ENCODE assay signal across 1 cellular context in the genomic region with DNA sequence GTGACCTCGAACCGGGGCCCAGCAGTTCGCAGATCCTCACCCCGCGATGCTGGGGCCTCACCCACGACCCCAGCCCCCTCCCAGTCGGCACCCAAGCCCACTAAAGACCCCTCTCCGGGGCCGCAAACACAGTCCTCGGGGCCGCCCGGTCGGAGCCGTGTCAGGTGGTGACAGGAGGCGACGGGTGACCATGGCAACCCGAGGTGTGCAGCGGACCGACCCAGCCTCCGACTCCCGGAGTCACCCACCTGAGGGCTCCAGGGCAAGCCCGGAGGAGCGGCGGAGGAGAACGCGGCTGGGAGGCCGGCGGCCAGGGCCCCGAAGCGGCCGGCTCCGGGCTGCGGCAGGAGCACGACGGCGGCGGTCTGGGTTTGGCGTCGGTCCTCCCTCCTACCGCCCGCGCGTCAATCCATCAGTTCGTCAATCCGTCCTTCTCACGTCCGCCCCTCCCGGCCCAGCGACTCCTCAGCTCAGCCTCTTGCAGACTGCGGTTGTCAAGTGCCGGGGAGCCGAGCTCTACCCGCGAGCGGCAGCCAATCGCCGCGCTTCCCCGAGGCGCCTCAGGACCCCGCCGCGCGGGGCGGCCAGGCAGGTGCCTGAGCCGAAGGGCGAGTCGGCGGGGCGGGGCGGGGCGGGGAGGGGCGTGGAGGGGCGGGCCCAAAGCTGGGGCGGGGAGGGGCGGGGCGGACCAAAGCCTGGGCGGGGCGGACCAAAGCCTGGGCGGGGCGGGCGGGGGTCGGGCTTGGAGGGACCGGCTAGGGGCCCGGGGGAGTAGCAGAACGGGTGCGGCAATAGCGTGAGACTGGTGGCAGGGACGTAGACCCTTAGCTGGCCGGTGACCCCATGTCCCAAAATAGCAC.
TF ChIP-seq lines count a peak whose summit lies in the region.

A gene (minus strand): TSS at position 489 of the 860 bp plus-strand sequence. CDS start 18,590 bp downstream, outside the sequence.

TF ChIP-seq in HepG2, 621 proteins besides CTCF, POLR2A, EP300 and RAD21 (continued from another document):
- TF ChIP-seq, protein P1, sequence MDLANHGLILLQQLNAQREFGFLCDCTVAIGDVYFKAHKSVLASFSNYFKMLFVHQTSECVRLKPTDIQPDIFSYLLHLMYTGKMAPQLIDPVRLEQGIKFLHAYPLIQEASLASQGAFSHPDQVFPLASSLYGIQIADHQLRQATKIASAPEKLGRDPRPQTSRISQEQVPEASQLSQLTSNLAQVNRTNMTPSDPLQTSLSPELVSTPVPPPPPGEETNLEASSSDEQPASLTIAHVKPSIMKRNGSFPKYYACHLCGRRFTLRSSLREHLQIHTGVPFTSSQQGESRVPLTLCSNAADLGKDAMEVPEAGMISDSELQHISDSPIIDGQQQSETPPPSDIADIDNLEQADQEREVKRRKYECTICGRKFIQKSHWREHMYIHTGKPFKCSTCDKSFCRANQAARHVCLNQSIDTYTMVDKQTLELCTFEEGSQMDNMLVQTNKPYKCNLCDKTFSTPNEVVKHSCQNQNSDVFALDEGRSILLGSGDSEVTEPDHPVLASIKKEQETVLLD (CRISPR knock-in tag; IDR thresholded peaks at IDR 0.05; ENCODE audit: low read depth) = 0 out of 2 replicates have a peak, but pooled peaks have one; percentile 12
- TF ChIP-seq ZSCAN22 (CRISPR knock-in tag; IDR thresholded peaks at IDR 0.05) = no peak
- TF ChIP-seq FOXA3 (CRISPR knock-in tag; IDR thresholded peaks at IDR 0.05) = peak; percentile 26; the same call in 1 of the 2 replicates
- no peak for TF ChIP-seq ZNF143 (CRISPR knock-in tag; IDR thresholded peaks at IDR 0.05)
- TF ChIP-seq, protein P2, sequence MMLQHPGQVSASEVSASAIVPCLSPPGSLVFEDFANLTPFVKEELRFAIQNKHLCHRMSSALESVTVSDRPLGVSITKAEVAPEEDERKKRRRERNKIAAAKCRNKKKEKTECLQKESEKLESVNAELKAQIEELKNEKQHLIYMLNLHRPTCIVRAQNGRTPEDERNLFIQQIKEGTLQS (CRISPR knock-in tag; IDR thresholded peaks at IDR 0.05) = no peak
- TF ChIP-seq ZNF335 (CRISPR knock-in tag; IDR thresholded peaks at IDR 0.05) = peak; percentile 99
- TF ChIP-seq, protein P3, sequence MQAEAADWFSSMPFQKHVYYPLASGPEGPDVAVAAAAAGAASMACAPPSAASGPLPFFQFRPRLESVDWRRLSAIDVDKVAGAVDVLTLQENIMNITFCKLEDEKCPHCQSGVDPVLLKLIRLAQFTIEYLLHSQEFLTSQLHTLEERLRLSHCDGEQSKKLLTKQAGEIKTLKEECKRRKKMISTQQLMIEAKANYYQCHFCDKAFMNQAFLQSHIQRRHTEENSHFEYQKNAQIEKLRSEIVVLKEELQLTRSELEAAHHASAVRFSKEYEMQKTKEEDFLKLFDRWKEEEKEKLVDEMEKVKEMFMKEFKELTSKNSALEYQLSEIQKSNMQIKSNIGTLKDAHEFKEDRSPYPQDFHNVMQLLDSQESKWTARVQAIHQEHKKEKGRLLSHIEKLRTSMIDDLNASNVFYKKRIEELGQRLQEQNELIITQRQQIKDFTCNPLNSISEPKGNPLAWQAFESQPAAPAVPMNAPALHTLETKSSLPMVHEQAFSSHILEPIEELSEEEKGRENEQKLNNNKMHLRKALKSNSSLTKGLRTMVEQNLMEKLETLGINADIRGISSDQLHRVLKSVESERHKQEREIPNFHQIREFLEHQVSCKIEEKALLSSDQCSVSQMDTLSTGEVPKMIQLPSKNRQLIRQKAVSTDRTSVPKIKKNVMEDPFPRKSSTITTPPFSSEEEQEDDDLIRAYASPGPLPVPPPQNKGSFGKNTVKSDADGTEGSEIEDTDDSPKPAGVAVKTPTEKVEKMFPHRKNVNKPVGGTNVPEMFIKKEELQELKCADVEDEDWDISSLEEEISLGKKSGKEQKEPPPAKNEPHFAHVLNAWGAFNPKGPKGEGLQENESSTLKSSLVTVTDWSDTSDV (CRISPR knock-in tag; IDR thresholded peaks at IDR 0.05) = no peak
- no peak; the same call in 1 of the 2 replicates for TF ChIP-seq ZNF547 (CRISPR knock-in tag; IDR thresholded peaks at IDR 0.05)
- no peak for TF ChIP-seq JARID2 (CRISPR knock-in tag; IDR thresholded peaks at IDR 0.05; ENCODE audit: insufficient replicate concordance)
- TF ChIP-seq, protein P4, sequence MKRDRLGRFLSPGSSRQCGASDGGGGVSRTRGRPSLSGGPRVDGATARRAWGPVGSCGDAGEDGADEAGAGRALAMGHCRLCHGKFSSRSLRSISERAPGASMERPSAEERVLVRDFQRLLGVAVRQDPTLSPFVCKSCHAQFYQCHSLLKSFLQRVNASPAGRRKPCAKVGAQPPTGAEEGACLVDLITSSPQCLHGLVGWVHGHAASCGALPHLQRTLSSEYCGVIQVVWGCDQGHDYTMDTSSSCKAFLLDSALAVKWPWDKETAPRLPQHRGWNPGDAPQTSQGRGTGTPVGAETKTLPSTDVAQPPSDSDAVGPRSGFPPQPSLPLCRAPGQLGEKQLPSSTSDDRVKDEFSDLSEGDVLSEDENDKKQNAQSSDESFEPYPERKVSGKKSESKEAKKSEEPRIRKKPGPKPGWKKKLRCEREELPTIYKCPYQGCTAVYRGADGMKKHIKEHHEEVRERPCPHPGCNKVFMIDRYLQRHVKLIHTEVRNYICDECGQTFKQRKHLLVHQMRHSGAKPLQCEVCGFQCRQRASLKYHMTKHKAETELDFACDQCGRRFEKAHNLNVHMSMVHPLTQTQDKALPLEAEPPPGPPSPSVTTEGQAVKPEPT (CRISPR knock-in tag; IDR thresholded peaks at IDR 0.05; ENCODE audit: low read depth) = no peak
- no peak for TF ChIP-seq CHD4 (IDR thresholded peaks at IDR 0.05; ENCODE audit: borderline replicate concordance, low read length)
- peak; percentile 77 for TF ChIP-seq SPEN (CRISPR knock-in tag; IDR thresholded peaks at IDR 0.05; ENCODE audit: low read depth)
- TF ChIP-seq, protein P5, sequence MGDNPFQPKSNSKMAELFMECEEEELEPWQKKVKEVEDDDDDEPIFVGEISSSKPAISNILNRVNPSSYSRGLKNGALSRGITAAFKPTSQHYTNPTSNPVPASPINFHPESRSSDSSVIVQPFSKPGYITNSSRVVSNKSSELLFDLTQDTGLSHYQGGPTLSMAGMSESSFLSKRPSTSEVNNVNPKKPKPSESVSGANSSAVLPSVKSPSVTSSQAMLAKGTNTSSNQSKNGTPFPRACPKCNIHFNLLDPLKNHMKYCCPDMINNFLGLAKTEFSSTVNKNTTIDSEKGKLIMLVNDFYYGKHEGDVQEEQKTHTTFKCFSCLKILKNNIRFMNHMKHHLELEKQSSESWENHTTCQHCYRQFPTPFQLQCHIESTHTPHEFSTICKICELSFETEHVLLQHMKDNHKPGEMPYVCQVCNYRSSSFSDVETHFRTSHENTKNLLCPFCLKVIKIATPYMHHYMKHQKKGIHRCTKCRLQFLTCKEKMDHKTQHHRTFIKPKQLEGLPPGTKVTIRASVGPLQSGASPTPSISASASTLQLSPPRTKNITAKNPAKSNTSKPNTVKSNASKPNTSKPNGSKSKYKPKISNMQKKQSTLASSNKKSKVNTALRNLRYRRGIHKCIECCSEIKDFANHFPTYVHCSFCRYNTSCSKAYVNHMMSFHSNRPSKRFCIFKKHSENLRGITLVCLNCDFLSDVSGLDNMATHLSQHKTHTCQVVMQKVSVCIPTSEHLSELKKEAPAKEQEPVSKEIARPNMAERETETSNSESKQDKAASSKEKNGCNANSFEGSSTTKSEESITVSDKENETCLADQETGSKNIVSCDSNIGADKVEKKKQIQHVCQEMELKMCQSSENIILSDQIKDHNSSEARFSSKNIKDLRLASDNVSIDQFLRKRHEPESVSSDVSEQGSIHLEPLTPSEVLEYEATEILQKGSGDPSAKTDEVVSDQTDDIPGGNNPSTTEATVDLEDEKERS (CRISPR knock-in tag; IDR thresholded peaks at IDR 0.05) = 0 out of 2 replicates have a peak, but pooled peaks have one; percentile 42
- peak; percentile 67; the same call in 1 of the 2 replicates for TF ChIP-seq ZNF747 (CRISPR knock-in tag; IDR thresholded peaks at IDR 0.05; ENCODE audit: borderline replicate concordance)
- TF ChIP-seq YEATS2 (CRISPR knock-in tag; IDR thresholded peaks at IDR 0.05; ENCODE audit: borderline replicate concordance) = peak; percentile 59
- TF ChIP-seq ZNF772 (CRISPR knock-in tag; IDR thresholded peaks at IDR 0.05) = peak; percentile 58; the same call in 1 of the 2 replicates
- peak; percentile 15 for TF ChIP-seq HNRNPLL (IDR thresholded peaks at IDR 0.05; ENCODE audit: low read depth, low read length, poor library complexity, severe bottlenecking)
- peak; percentile 41; the same call in 1 of the 2 replicates for TF ChIP-seq ZNF776 (CRISPR knock-in tag; IDR thresholded peaks at IDR 0.05)
- peak; percentile 86 for TF ChIP-seq ASH2L (IDR thresholded peaks at IDR 0.05; ENCODE audit: insufficient read length, low read depth, low read length)
- TF ChIP-seq RFX5 (IDR thresholded peaks at IDR 0.05; ENCODE audit: low read depth, low read length) = no peak
- TF ChIP-seq, protein P6, sequence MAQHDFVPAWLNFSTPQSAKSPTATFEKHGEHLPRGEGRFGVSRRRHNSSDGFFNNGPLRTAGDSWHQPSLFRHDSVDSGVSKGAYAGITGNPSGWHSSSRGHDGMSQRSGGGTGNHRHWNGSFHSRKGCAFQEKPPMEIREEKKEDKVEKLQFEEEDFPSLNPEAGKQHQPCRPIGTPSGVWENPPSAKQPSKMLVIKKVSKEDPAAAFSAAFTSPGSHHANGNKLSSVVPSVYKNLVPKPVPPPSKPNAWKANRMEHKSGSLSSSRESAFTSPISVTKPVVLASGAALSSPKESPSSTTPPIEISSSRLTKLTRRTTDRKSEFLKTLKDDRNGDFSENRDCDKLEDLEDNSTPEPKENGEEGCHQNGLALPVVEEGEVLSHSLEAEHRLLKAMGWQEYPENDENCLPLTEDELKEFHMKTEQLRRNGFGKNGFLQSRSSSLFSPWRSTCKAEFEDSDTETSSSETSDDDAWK (CRISPR knock-in tag; IDR thresholded peaks at IDR 0.05) = no peak
- TF ChIP-seq ARNT (IDR thresholded peaks at IDR 0.05) = no peak
